Comparison of ENCODE assay signal across 8 cellular contexts in the genomic region with DNA sequence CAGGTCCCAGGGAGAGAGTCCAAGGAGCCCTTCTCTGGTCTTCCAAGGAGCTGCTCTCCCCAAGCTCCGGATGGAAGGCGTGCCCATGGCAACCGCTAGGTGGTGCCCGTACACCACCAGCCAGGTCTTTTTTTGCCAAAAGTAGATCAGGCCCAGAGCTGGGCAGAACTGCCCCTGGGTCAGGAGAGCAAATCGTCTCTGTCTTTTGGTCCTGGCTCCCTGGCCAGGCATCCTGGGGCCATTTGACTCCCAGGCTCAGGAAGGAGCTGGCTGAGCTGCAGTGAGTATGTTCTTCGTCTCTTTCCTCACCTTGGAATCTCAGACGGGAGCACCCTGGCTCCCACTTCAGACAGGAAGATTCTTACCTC. TPM values are rescaled to one million over a fixed set of nuclear protein-coding genes. Genes with fewer than 3 reads are reported as not detected.
DNase-seq lines count a peak whose midpoint lies in the region; ATAC-seq and TF ChIP-seq lines count a peak whose summit lies in the region.

No MANE protein-coding gene starts in this region.

- no peak for TF ChIP-seq POLR2A in testis (IDR thresholded peaks at IDR 0.05)

- TF ChIP-seq CTCF in AG04449 (IDR thresholded peaks at IDR 0.05; ENCODE audit: insufficient read depth, low read length, missing control alignments), result peak; percentile 97
- TF ChIP-seq CTCF in osteoblast (IDR thresholded peaks at IDR 0.05; ENCODE audit: extremely low read depth, low read depth, low read length), result peak; percentile 99
- TF ChIP-seq CTCF in testis (IDR thresholded peaks at IDR 0.05), result peak; percentile 87 to 93 (median 91)

- POLR2A ChIA-PET in AG04449 (lab: Yijun Ruan, JAX), result interaction anchor here (1.1 to 1.6 kb wide), 5 partner anchors 10 to 44 kb away, joined by 3 to 5 read pairs (median 4); no protein-coding TSS in a partner anchor

- 25 to 49% methylated on average over 3 to 7 of the region's 7 CpGs for WGBS in testis, 2 donors

- CTCF ChIA-PET in AG04449 (lab: Yijun Ruan, JAX), result interaction anchor here (0.8 to 19.8 kb wide), 58 partner anchors 9 to 240 kb away, joined by 3 to 694 read pairs (median 8); partner anchors contain the start of genes BCAM, BCL3, CBLC and CLPTM1

- no peaks in the 10 kb centered on the region for H4K20me1 ChIP-seq in osteoblast (ENCODE audit: insufficient read depth, low read length)

- ATAC-seq in GM18517 (IDR thresholded peaks at IDR 0.05; ENCODE audit: unreplicated experiment), result peak; percentile 81

- H2AFZ ChIP-seq in osteoblast (ENCODE audit: low read length), result peak overlapping the region; percentile 50

- peaks cover 7% of the 10 kb centered on the region; the same call in 1 of the 2 replicates for H3K4me1 ChIP-seq in SJCRH30
- H3K4me1 ChIP-seq in osteoblast (ENCODE audit: insufficient read depth, low read length), result peaks cover 22% of the 10 kb centered on the region
- peaks cover 27% of the 10 kb centered on the region for H3K4me1 ChIP-seq in testis

- H3K27me3 ChIP-seq in SJCRH30, result no peaks in the 10 kb centered on the region
- no peaks in the 10 kb centered on the region for H3K27me3 ChIP-seq in osteoblast (ENCODE audit: insufficient read depth, low read length)
- H3K27me3 ChIP-seq in testis, result no peaks in the 10 kb centered on the region

- DNase-seq in AG04449 (ENCODE audit: low read depth, low spot score) (no peak), Kasumi-1 (lab: John Stamatoyannopoulos, UW) (peak; percentile 57 to 68), SJCRH30 (peak; percentile 61 to 84), activated gamma-delta T cell treated with Interleukin-2 at 50 U/mL for 16 hours (peak; percentile 71), foreskin melanocyte (peak; percentile 62), osteoblast (ENCODE audit: insufficient read length, low spot score, missing footprints) (peak; percentile 92), testis (peak; percentile 77)

- H3K9me3 ChIP-seq in SJCRH30 (replicated peaks) (no peaks in the 10 kb centered on the region), osteoblast (ENCODE audit: low read depth, low read length) (no peaks in the 10 kb centered on the region), testis (no peaks in the 10 kb centered on the region)

- no peaks in the 10 kb centered on the region for H3K79me2 ChIP-seq in osteoblast (ENCODE audit: insufficient read depth, low read length)

- H3K36me3 ChIP-seq in SJCRH30, result no peaks in the 10 kb centered on the region
- no peaks in the 10 kb centered on the region for H3K36me3 ChIP-seq in osteoblast (ENCODE audit: insufficient read depth, low read length)
- H3K36me3 ChIP-seq in testis (ENCODE audit: low read depth, missing control alignments), result no peaks in the 10 kb centered on the region

- no peak overlapping the region for H3K4me2 ChIP-seq in osteoblast (ENCODE audit: insufficient read depth, low read length)

- no peak overlapping the region for H3K4me3 ChIP-seq in AG04449 (ENCODE audit: low read depth, low read length)
- no peak overlapping the region for H3K4me3 ChIP-seq in SJCRH30
- no peak overlapping the region for H3K4me3 ChIP-seq in osteoblast (ENCODE audit: insufficient read depth, low read length)
- no peak overlapping the region for H3K4me3 ChIP-seq in testis

- H3K27ac ChIP-seq in SJCRH30 (no peak overlapping the region), osteoblast (ENCODE audit: low read depth, low read length) (no peak overlapping the region), testis (no peak overlapping the region)

- intact Hi-C loops in testis (cut with DNase I; ENCODE audit: low total_unique reads), result loop anchor here (5.0 kb wide), 1 partner anchor 48 kb away; no protein-coding TSS in a partner anchor

RNA-seq across cellular contexts. Expression of gene BCL3, which starts 24.6 kb away (rescaled TPM):
- total RNA-seq in SJCRH30 (2014; rRNA removed; shearing (Covaris generic)), result 7.3 and 10.0 TPM in 2 replicates
- total RNA-seq in osteoblast, result 6.5 and 7.2 TPM in 2 replicates
- total RNA-seq in testis, result 10 to 100 TPM; 31.7 to 38.1 TPM
- polyA plus RNA-seq in testis (ENCODE audit: insufficient read depth, low read depth, low replicate concordance), result 15.5 TPM

RNA-seq across cellular contexts. Expression of gene CEACAM16, which starts 25.0 kb away (rescaled TPM):
- 0.18 and 0.73 TPM in 2 replicates for total RNA-seq in SJCRH30 (2014; rRNA removed; shearing (Covaris generic))
- total RNA-seq in osteoblast (under 0.01 TPM in 1 of 2 replicates, not detected in the other), testis (under 1 TPM in 1 of 2 donors, not detected in 1; 0.50 TPM)
- not detected for polyA plus RNA-seq in testis (ENCODE audit: insufficient read depth, low read depth, low replicate concordance)

RNA-seq across cellular contexts. Expression of gene CEACAM19, which starts 52.7 kb away (rescaled TPM):
- 2.4 and 2.5 TPM in 2 replicates for total RNA-seq in SJCRH30 (2014; rRNA removed; shearing (Covaris generic))
- total RNA-seq in osteoblast (0.72 and 1.2 TPM in 2 replicates), testis (10 to 100 TPM in 1 of 2 donors, 1 to 10 TPM in 1; 9.9 to 11.2 TPM)
- polyA plus RNA-seq in testis (ENCODE audit: insufficient read depth, low read depth, low replicate concordance), result 14.7 TPM

RNA-seq across cellular contexts. Expression of gene CBLC, which starts 53.8 kb away (rescaled TPM):
- total RNA-seq in SJCRH30 (2014; rRNA removed; shearing (Covaris generic)), result not detected in 2 replicates
- not detected in 2 replicates for total RNA-seq in osteoblast
- 1 to 10 TPM; 4.9 to 6.9 TPM for total RNA-seq in testis
- polyA plus RNA-seq in testis (ENCODE audit: insufficient read depth, low read depth, low replicate concordance), result 1.9 TPM
